25 cellular contexts compared by ENCODE assay signal in the genomic region with DNA sequence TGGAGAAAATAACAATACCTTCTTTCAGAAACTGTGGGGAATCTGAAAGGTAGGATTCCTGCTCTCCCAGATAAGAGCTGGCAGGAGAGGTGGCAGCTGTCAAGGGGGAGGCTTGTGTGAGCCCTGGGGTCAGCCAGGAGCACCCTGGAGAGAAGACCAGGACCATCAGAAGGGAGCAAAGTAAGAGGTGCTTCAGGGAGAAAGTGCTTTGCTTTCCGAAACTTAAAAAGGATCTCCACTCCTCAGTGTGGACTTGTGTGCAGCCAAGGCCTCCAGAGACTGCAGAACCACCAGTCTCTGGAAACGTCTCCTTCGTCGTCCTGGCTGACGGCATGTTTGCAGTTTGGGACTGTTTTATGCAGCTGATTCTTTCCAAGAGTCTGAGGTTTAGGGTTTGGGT. TPM values are rescaled to one million over a fixed set of nuclear protein-coding genes. Genes with fewer than 3 reads are reported as not detected.
"Had no signal": no experiment of that assay in that cellular context is flagged by ENCODE, and none has a peak within 500 bp of the region (broad histone marks: within the 10 kb centered on the region; RNA-seq: fewer than 3 reads in every experiment).

No MANE protein-coding gene starts in this region.

- H3K4me3 Mint-ChIP-seq: activated T-cell treated with anti-CD3 and anti-CD28 coated beads, Interleukin-2, amount 50 U/mL, for 72 hours; effector memory CD8-positive, alpha-beta T cell; immature natural killer cell; naive thymus-derived CD4-positive, alpha-beta T cell; stimulated activated effector memory CD8-positive, alpha-beta T cell treated with anti-CD3 and anti-CD28 coated beads, Interleukin-12 subunit alpha, Interleukin-12 subunit beta, amount 100 ng/mL, for 72 hours; stimulated activated naive CD8-positive, alpha-beta T cell treated with anti-CD3 and anti-CD28 coated beads, Interleukin-15, Interleukin-2, amounts not matched to agents 100 ng/mL and 50 ng/mL, for 24 hours had no signal

- H3K4me1 Mint-ChIP-seq: immature natural killer cell had no signal

- H3K27me3 ChIP-seq: thyroid gland, upper lobe of right lung had no signal

- H3K4me3 ChIP-seq: heart left ventricle, sigmoid colon, thyroid gland, upper lobe of right lung had no signal

- H3K36me3 ChIP-seq: heart left ventricle, sigmoid colon, thyroid gland, upper lobe of right lung had no signal

- DNase-seq: activated CD4-positive, alpha-beta T cell treated with anti-CD3 and anti-CD28 coated beads for 4 hours; activated CD4-positive, alpha-beta T cell treated with anti-CD3 and anti-CD28 coated beads, Interleukin-2, amount 50 U/mL, for 4 hours; activated naive CD4-positive, alpha-beta T cell; activated T-cell treated with anti-CD3 and anti-CD28 coated beads for 4 hours; activated T-cell treated with anti-CD3 and anti-CD28 coated beads, Interleukin-2, amount 50 U/mL, for 72 hours; caudate nucleus; cortex of kidney; effector memory CD8-positive, alpha-beta T cell; foreskin fibroblast; heart left ventricle; hypothalamus; immature natural killer cell; midbrain; naive thymus-derived CD4-positive, alpha-beta T cell; posterior cingulate gyrus; sigmoid colon; small intestine; stimulated activated CD4-positive, alpha-beta T cell treated with anti-CD3 and anti-CD28 coated beads, Interleukin-4, amount 100 ng/mL, for 24 hours; thyroid gland; upper lobe of right lung had no signal

- H3K9me3 Mint-ChIP-seq: stimulated activated naive CD8-positive, alpha-beta T cell treated with anti-CD3 and anti-CD28 coated beads, Interleukin-15, Interleukin-2, amounts not matched to agents 100 ng/mL and 50 ng/mL, for 24 hours had no signal

- H3K36me3 Mint-ChIP-seq: stimulated activated effector memory CD8-positive, alpha-beta T cell treated with anti-CD3 and anti-CD28 coated beads, Interleukin-12 subunit alpha, Interleukin-12 subunit beta, amount 100 ng/mL, for 72 hours had no signal

- H3K27ac Mint-ChIP-seq: activated naive CD4-positive, alpha-beta T cell treated with anti-CD3 and anti-CD28 coated beads, Interleukin-2, amount 50 U/mL, for 72 hours; activated T-cell treated with anti-CD3 and anti-CD28 coated beads, Interleukin-2, amount 50 U/mL, for 72 hours; effector memory CD8-positive, alpha-beta T cell; immature natural killer cell; naive thymus-derived CD4-positive, alpha-beta T cell; stimulated activated effector memory CD8-positive, alpha-beta T cell treated with anti-CD3 and anti-CD28 coated beads, Interleukin-12 subunit alpha, Interleukin-12 subunit beta, amount 100 ng/mL, for 72 hours; stimulated activated naive CD8-positive, alpha-beta T cell treated with anti-CD3 and anti-CD28 coated beads, Interleukin-15, Interleukin-2, amounts not matched to agents 100 ng/mL and 50 ng/mL, for 24 hours had no signal

- FAIRE-seq: endothelial cell of umbilical vein, small intestine had no signal

- H3K9me3 ChIP-seq: heart left ventricle, sigmoid colon, thyroid gland, upper lobe of right lung had no signal

- H3K4me1 ChIP-seq: sigmoid colon, upper lobe of right lung had no signal

- H3K27ac ChIP-seq: heart left ventricle, sigmoid colon, thyroid gland, upper lobe of right lung had no signal

RNA-seq across cellular contexts. Expression of a gene that starts 13.7 kb away (rescaled TPM):
- total RNA-seq: activated naive CD4-positive, alpha-beta T cell treated with anti-CD3 and anti-CD28 coated beads, Interleukin-2, amount 50 U/mL, for 72 hours; activated T-cell treated with anti-CD3 and anti-CD28 coated beads, Interleukin-2, amount 50 U/mL, for 72 hours; endothelial cell of umbilical vein; naive thymus-derived CD4-positive, alpha-beta T cell; T-helper 1 cell treated with Interleukin-12 subunit alpha and Interleukin-12 subunit beta and Interleukin-4 antibody, amounts not matched to agents 30 ng/mL and 1 ng/mL, for 36 hours had no signal
